Comparison of ENCODE assay signal across 1 cellular context in the genomic region with DNA sequence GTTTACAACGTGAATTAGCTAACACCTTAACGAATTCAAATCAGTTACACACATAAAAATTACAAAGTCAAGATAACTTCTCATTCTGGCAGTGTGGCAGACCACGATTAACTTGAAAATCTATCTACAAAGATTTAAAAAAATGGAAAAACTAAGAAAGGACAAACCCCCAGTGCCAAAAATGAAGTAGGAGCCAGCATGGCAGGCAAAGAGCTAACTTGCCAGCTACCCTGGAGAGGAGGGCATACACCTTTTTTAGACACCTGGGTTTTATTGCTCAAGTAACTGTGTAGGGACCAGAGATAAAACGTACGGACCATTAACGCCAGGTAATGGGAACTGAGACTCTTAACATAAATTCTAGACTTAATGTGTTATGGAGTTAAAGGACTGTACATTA.
TF ChIP-seq lines count a peak whose summit lies in the region.

No MANE protein-coding gene starts in this region.

TF ChIP-seq in H1, 55 proteins besides CTCF, POLR2A, EP300 and RAD21:
- no peak for TF ChIP-seq CHD2 (IDR thresholded peaks at IDR 0.05; ENCODE audit: low read length)
- TF ChIP-seq POLR2AphosphoS5 (IDR thresholded peaks at IDR 0.05; ENCODE audit: low read depth, low read length): 0 out of 2 replicates have a peak, but pooled peaks have one; percentile 38
